10 cellular contexts compared by ENCODE assay signal in genomic region chr17:72338847-72339790, GRCh38.
DNase-seq lines count a peak whose midpoint lies in the region; ATAC-seq and TF ChIP-seq lines count a peak whose summit lies in the region.
"Had no signal": no experiment of that assay in that cellular context is flagged by ENCODE, and none has a peak within 500 bp of the region (broad histone marks: within the 10 kb centered on the region; RNA-seq: fewer than 3 reads in every experiment).

No MANE protein-coding gene starts in this region.

- H3K4me3 Mint-ChIP-seq in brain = peak overlapping the region in 1 of 5 experiments; percentile 19
- H3K4me3 Mint-ChIP-seq: T-helper 17 cell had no signal

- H3K4me1 ChIP-seq in upper lobe of right lung = peaks cover 12% of the 10 kb centered on the region

- no peaks in the 10 kb centered on the region for H3K27me3 Mint-ChIP-seq in brain

- in situ Hi-C loops in G401 (cut with HindIII; ENCODE audit: low sequenced_read_pairs) = no loop called here

- no peak overlapping the region for H3K4me3 ChIP-seq in upper lobe of right lung

- H3K27ac Mint-ChIP-seq in brain = peak overlapping the region in 4 of 5 experiments; percentile 32 to 79 (median 66)
- H3K27ac Mint-ChIP-seq: T-helper 17 cell had no signal

- intact Hi-C loops in upper lobe of right lung (cut with DNase I) = no loop called here

- H3K9me3 ChIP-seq in upper lobe of right lung = no peaks in the 10 kb centered on the region

- peaks cover 10% of the 10 kb centered on the region for H3K27me3 ChIP-seq in upper lobe of right lung

- ATAC-seq in upper lobe of right lung (peak; percentile 45), GM21528 (IDR thresholded peaks at IDR 0.05; ENCODE audit: low FRiP score, unreplicated experiment) (no peak), GM19452 (IDR thresholded peaks at IDR 0.05; ENCODE audit: unreplicated experiment) (no peak)
- ATAC-seq: T-helper 17 cell had no signal

- no peaks in the 10 kb centered on the region for H3K36me3 Mint-ChIP-seq in brain

- TF ChIP-seq CTCF in brain (conservative IDR thresholded peaks at IDR 0.05) (no peak), upper lobe of right lung (IDR thresholded peaks at IDR 0.05) (no peak)

- peaks cover 86% of the 10 kb centered on the region for H3K4me1 Mint-ChIP-seq in brain
- H3K4me1 Mint-ChIP-seq: T-helper 17 cell had no signal

- H3K36me3 ChIP-seq in upper lobe of right lung = no peaks in the 10 kb centered on the region

- peak; percentile 6 for DNase-seq in DMS153 (lab: John Stamatoyannopoulos, UW)
- DNase-seq in DMS153 treated with DMSO at 0.1 percent for 48 hours (lab: John Stamatoyannopoulos, UW; ENCODE audit: unreplicated experiment) = no peak
- peak; percentile 95 for DNase-seq in iris pigment epithelial cell (ENCODE audit: low read depth)
- DNase-seq in upper lobe of right lung = no peak
- no peak for DNase-seq in G401 (ENCODE audit: low spot score)
- DNase-seq: T-helper 17 cell had no signal

- no peaks in the 10 kb centered on the region for H3K9me3 Mint-ChIP-seq in brain

- H3K27ac ChIP-seq in upper lobe of right lung = no peak overlapping the region
- H3K27ac ChIP-seq: 22Rv1 had no signal

Comparison
In these comparisons a context has a peak if more than half of its experiments do, and no peak if none do; other contexts are left out.
1. DNase-seq: peak in DMS153 (single experiment) and iris pigment epithelial cell (single experiment); none in DMS153 treated with DMSO at 0.1 percent for 48 hours (single experiment), upper lobe of right lung (single experiment) and G401 (single experiment).